ENCODE assay signal across 2 cellular contexts in genomic region chr7:1900847-1901246, GRCh38.
TF ChIP-seq lines count a peak whose summit lies in the region.

No MANE protein-coding gene starts in this region.

TF ChIP-seq in HepG2, 621 proteins besides CTCF, POLR2A, EP300 and RAD21 (continued from another document):
- no peak for TF ChIP-seq ZNF766 (CRISPR knock-in tag; IDR thresholded peaks at IDR 0.05; ENCODE audit: borderline replicate concordance)
- no peak for TF ChIP-seq TBX2 (CRISPR knock-in tag; IDR thresholded peaks at IDR 0.05; ENCODE audit: borderline replicate concordance)
- TF ChIP-seq ZNF235 (CRISPR knock-in tag; IDR thresholded peaks at IDR 0.05; ENCODE audit: borderline replicate concordance): no peak
- no peak for TF ChIP-seq TBP (CRISPR knock-in tag; IDR thresholded peaks at IDR 0.05)
- TF ChIP-seq ZNF510 (CRISPR knock-in tag; IDR thresholded peaks at IDR 0.05; ENCODE audit: low read depth): no peak

TF ChIP-seq in H1, 55 proteins besides CTCF, POLR2A, EP300 and RAD21 (continued from another document):
- TF ChIP-seq KDM4A (IDR thresholded peaks at IDR 0.05; ENCODE audit: low read depth, low read length, severe bottlenecking): no peak
- no peak for TF ChIP-seq JUND (IDR thresholded peaks at IDR 0.05; ENCODE audit: low read length)
- no peak for TF ChIP-seq TAF7 (optimal IDR thresholded peaks at IDR 0.05; ENCODE audit: borderline replicate concordance, low read depth, low read length)
- no peak for TF ChIP-seq SIN3A (conservative IDR thresholded peaks at IDR 0.05 in 1 of 2, IDR thresholded peaks at IDR 0.05 in 1 of 2; ENCODE audit: low read depth in 1 of 2, low read length in 2 of 2)
- TF ChIP-seq CHD2 (IDR thresholded peaks at IDR 0.05; ENCODE audit: low read length): no peak
- no peak for TF ChIP-seq SAP30 (IDR thresholded peaks at IDR 0.05; ENCODE audit: insufficient read depth, insufficient replicate concordance, low read length)
- no peak for TF ChIP-seq ATF3 (IDR thresholded peaks at IDR 0.05; ENCODE audit: insufficient read depth, low read depth, low read length)
- TF ChIP-seq KDM1A (IDR thresholded peaks at IDR 0.05; ENCODE audit: borderline replicate concordance, low read length): no peak
- no peak for TF ChIP-seq BCL11A (IDR thresholded peaks at IDR 0.05; ENCODE audit: low read depth in 2 of 2, low read length in 2 of 2)
